Comparison of ENCODE assay signal across 12 cellular contexts in genomic region chr11:58011771-58012170, GRCh38. TPM values are rescaled to one million over a fixed set of nuclear protein-coding genes. Genes with fewer than 3 reads are reported as not detected.
"Had no signal": no experiment of that assay in that cellular context is flagged by ENCODE, and none has a peak within 500 bp of the region (broad histone marks: within the 10 kb centered on the region; RNA-seq: fewer than 3 reads in every experiment).

No MANE protein-coding gene starts in this region.

- H2AFZ ChIP-seq: GM23248, GM23338 had no signal

- ATAC-seq: GM23338, HCT116 had no signal

- FAIRE-seq: H1, H54 had no signal

- H3K4me3 ChIP-seq: GM23248, GM23338, HAP-1 had no signal

- H3K36me3 ChIP-seq: HAP-1 had no signal

- H3K27ac ChIP-seq: GM23248 had no signal

- H3K4me2 ChIP-seq: GM23338 had no signal

- H3K4me3 Mint-ChIP-seq: GM23338, H9, HFFc6 had no signal

- H3K9me3 ChIP-seq: HAP-1 had no signal

- H3K4me1 ChIP-seq: HAP-1 had no signal

- H3K4me1 Mint-ChIP-seq: GM23338 had no signal

- H3K9ac ChIP-seq: GM23248 had no signal

- DNase-seq: GM23248, GOT3, H7, H9, HCEC 1CT, HFFc6 had no signal

- H3K27ac Mint-ChIP-seq: GM23338, H9, HFFc6 had no signal

- H3K9me3 Mint-ChIP-seq: GM23338, H9, HFFc6 had no signal

RNA-seq across cellular contexts. Expression of gene OR9Q1, which starts 11.9 kb away (rescaled TPM):
- total RNA-seq: GM23248, GM23338, H1, H4, H7, H9, HFFc6 had no signal
- polyA plus RNA-seq: GM23248, GM23338, H1 had no signal

RNA-seq across cellular contexts. Expression of gene OR6Q1, which starts 19.0 kb away (rescaled TPM):
- total RNA-seq: GM23248, GM23338, H1, H4, H7, H9, HFFc6 had no signal
- polyA plus RNA-seq: GM23248, GM23338, H1 had no signal
